Comparison of ENCODE assay signal across 8 cellular contexts in the genomic region with DNA sequence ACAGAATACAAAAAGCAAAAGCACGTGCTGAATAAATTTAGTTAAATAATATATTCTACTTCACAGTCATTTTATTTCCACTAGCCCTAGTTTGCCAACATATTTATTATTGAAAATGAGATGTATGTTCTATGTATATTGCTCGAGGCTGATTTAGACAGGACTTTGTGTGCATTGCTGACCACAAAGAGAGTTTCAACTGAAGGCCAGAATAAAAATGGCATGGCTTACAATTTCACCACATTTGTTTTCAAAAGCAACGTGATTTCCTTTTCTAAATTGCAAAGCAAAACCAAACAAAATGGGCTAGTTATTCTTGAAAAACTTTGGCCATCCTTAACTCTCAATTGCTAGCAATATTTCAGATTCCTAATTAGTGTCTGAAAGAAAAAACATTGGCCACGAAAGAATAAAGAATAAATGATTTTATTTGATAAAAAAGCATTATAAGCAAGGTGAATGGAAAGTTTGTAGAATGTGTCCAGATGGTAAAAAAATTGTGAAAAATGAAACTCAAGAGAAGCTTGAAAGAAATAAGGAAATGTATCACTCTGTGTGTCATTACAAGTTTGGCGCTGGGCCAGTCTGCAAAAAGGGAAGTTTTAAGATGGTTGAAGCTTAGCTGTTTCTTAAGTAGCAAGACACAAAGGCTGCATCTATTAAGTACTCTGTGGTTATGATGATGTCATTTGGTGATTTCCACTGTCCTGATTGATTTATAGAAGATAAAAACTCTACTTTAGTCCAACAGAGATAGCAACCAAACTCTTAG.
DNase-seq lines count a peak whose midpoint lies in the region; ATAC-seq and TF ChIP-seq lines count a peak whose summit lies in the region.

No MANE protein-coding gene starts in this region.

- no peak for TF ChIP-seq CTCF in OCI-LY3 (IDR thresholded peaks at IDR 0.05; ENCODE audit: low read depth, low read length)

- H3K4me3 ChIP-seq in OCI-LY3 (ENCODE audit: low read length): peak overlapping the region; percentile 66

- no peaks in the 10 kb centered on the region for H3K79me2 ChIP-seq in OCI-LY3 (ENCODE audit: low read length)

- 0 out of 2 replicates have a peak overlapping the region, but pooled peaks have one; percentile 45 for H2AFZ ChIP-seq in OCI-LY3 (ENCODE audit: low read depth, low read length)

- H3K27ac ChIP-seq in OCI-LY3 (ENCODE audit: low read length): peak overlapping the region; percentile 82

- ATAC-seq in HG02973 (IDR thresholded peaks at IDR 0.05; ENCODE audit: unreplicated experiment) (peak; percentile 95), esophagus mucosa (peak; percentile 53)

- no peaks in the 10 kb centered on the region for H3K36me3 ChIP-seq in OCI-LY3 (replicated peaks; ENCODE audit: low read depth, low read length)

- H3K27me3 ChIP-seq in OCI-LY3 (ENCODE audit: low read depth, low read length): no peaks in the 10 kb centered on the region

- no peaks in the 10 kb centered on the region for H4K20me1 ChIP-seq in OCI-LY3 (ENCODE audit: insufficient read depth, low read length)

- H3K9me3 ChIP-seq in OCI-LY3 (ENCODE audit: insufficient read depth, low read length): no peaks in the 10 kb centered on the region

- H3K4me1 ChIP-seq in OCI-LY3 (ENCODE audit: low read length): peaks cover 21% of the 10 kb centered on the region

- H3K9ac ChIP-seq in OCI-LY3 (ENCODE audit: low read length): peak overlapping the region; percentile 63

- DNase-seq in activated T-cell treated with anti-CD3 and anti-CD28 coated beads for 48 hours (ENCODE audit: low read depth) (peak; percentile 58), NCI-H128 (lab: John Stamatoyannopoulos, UW; ENCODE audit: unreplicated experiment) (no peak), NCI-H1436 (lab: John Stamatoyannopoulos, UW) (no peak)
- no peak for DNase-seq in activated T-cell treated with anti-CD3 and anti-CD28 coated beads, Interleukin-2, amount 50 U/mL, for 1 hour
- peak; percentile 16 to 71 (median 39) for DNase-seq in stimulated activated CD4-positive, alpha-beta T cell treated with anti-CD3 and anti-CD28 coated beads, Interleukin-1b, Interleukin-23, amount 100 ng/mL, for 24 hours (ENCODE audit: low read depth in 4 of 4, low spot score in 1 of 4)

- H3K4me2 ChIP-seq in OCI-LY3 (ENCODE audit: low read length): peak overlapping the region; percentile 88

Comparison
In these comparisons a context has a peak if more than half of its experiments do, and no peak if none do; other contexts are left out.
1. DNase-seq: peak in activated T-cell treated with anti-CD3 and anti-CD28 coated beads for 48 hours (single experiment) and stimulated activated CD4-positive, alpha-beta T cell treated with anti-CD3 and anti-CD28 coated beads, Interleukin-1b, Interleukin-23, amount 100 ng/mL, for 24 hours (4 of 4); none in activated T-cell treated with anti-CD3 and anti-CD28 coated beads, Interleukin-2, amount 50 U/mL, for 1 hour (single experiment), NCI-H128 (single experiment) and NCI-H1436 (single experiment).